Comparison of ENCODE assay signal across 16 cellular contexts in genomic region chr7:99623091-99623693, GRCh38. TPM values are rescaled to one million over a fixed set of nuclear protein-coding genes. Genes with fewer than 3 reads are reported as not detected.
A peak's percentile ranks its signal among the peaks of the same experiment; 100 is the strongest.
DNase-seq lines count a peak whose midpoint lies in the region; ATAC-seq, FAIRE-seq and TF ChIP-seq lines count a peak whose summit lies in the region.
"Had no signal": no experiment of that assay in that cellular context is flagged by ENCODE, and none has a peak within 500 bp of the region (broad histone marks: within the 10 kb centered on the region; RNA-seq: fewer than 3 reads in every experiment).

No MANE protein-coding gene starts in this region.

- peaks cover 74% of the 10 kb centered on the region for H3K36me3 ChIP-seq in brain microvascular endothelial cell (replicated peaks)

- FAIRE-seq in GM12892 (lab: Jason Lieb, UNC): no peak
- FAIRE-seq: small intestine had no signal

- in situ Hi-C loops in brain microvascular endothelial cell (cut with HindIII; ENCODE audit: low pct_ligation_motif_present, low sequenced_read_pairs): no loop called here

- H3K27me3 ChIP-seq in brain microvascular endothelial cell (replicated peaks): no peaks in the 10 kb centered on the region
- H3K27me3 ChIP-seq: adrenal gland had no signal

- no peak overlapping the region for H3K27ac ChIP-seq in brain microvascular endothelial cell
- H3K27ac ChIP-seq: adrenal gland, VCaP had no signal

- H3K4me3 ChIP-seq in brain microvascular endothelial cell (ENCODE audit: low read depth, low read length): no peak overlapping the region
- H3K4me3 ChIP-seq: adrenal gland had no signal

- TF ChIP-seq CTCF in brain microvascular endothelial cell (IDR thresholded peaks at IDR 0.05; ENCODE audit: low read depth, low read length, missing control alignments): no peak

- TF ChIP-seq POLR2A in GM12892 (IDR thresholded peaks at IDR 0.05; ENCODE audit: low read depth, low read length): no peak

- peak; percentile 46 for ATAC-seq in esophagus mucosa
- no peak for ATAC-seq in GM19467 (IDR thresholded peaks at IDR 0.05; ENCODE audit: unreplicated experiment)
- ATAC-seq in GM18870 (IDR thresholded peaks at IDR 0.05; ENCODE audit: unreplicated experiment): no peak
- ATAC-seq: left cardiac atrium, Panc1 had no signal

- DNase-seq in stimulated activated naive CD4-positive, alpha-beta T cell treated with Interleukin-2 at 50 U/mL for 16 hours (lab: John Stamatoyannopoulos, UW): peak; percentile 7
- no peak for DNase-seq in stimulated activated naive CD4-positive, alpha-beta T cell (lab: John Stamatoyannopoulos, UW)
- peak; percentile 55 to 56 for DNase-seq in activated T-cell treated with anti-CD3 and anti-CD28 coated beads, Interleukin-2, amount 50 U/mL, for 48 hours
- DNase-seq in brain microvascular endothelial cell (no peak), GM12892 (ENCODE audit: insufficient read length) (no peak)
- DNase-seq: left cardiac atrium had no signal

RNA-seq across cellular contexts. Expression of gene ZSCAN25, which starts 6.4 kb away (rescaled TPM):
- total RNA-seq in esophagus mucosa: 9.6 TPM
- 5.0 TPM for polyA plus RNA-seq in GM12892 (2012; ENCODE audit: missing spikeins)

RNA-seq across cellular contexts. Expression of gene TMEM225B, which starts 25.1 kb away (rescaled TPM):
- total RNA-seq in esophagus mucosa: 1.00 TPM
- polyA plus RNA-seq in GM12892 (2012; ENCODE audit: missing spikeins): 0.51 TPM
- total RNA-seq: glomerular endothelial cell had no signal

RNA-seq across cellular contexts. Expression of gene CYP3A5, which starts 56.6 kb away (rescaled TPM):
- total RNA-seq in esophagus mucosa: 26.4 TPM
- polyA plus RNA-seq in GM12892 (2012; ENCODE audit: missing spikeins): 0.59 TPM
- total RNA-seq: glomerular endothelial cell had no signal
- polyA plus RNA-seq: BJ, neural cell had no signal

Comparison
In these comparisons a context has a peak if more than half of its experiments do, and no peak if none do; other contexts are left out.
1. DNase-seq: peak in stimulated activated naive CD4-positive, alpha-beta T cell treated with Interleukin-2 at 50 U/mL for 16 hours (single experiment) and activated T-cell treated with anti-CD3 and anti-CD28 coated beads, Interleukin-2, amount 50 U/mL, for 48 hours (2 of 2); none in stimulated activated naive CD4-positive, alpha-beta T cell (0 of 6), brain microvascular endothelial cell (single experiment) and GM12892 (single experiment).